ENCODE assay signal across 30 cellular contexts in the genomic region with DNA sequence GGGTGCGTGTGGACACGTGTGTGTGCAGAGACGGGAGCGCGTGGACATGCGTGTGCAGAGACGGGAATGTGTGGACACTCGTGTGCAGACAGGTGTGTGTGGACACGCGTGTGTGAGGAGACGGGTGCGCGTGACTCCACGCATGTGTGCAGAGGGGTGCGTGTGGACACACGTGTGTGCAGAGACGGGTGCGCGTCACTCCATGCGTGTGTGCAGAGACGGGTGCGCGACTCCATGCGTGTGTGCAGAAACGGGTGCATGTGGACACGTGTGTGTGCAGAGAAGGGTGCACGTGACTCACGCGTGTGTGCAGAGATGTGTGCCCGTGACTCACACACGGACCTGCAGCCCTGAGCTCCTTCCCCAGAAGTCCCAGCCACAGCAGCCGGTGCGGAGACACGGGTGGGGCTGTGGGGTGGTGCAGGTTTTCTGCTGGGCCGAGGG. TPM values are rescaled to one million over a fixed set of nuclear protein-coding genes. Genes with fewer than 3 reads are reported as not detected.
A peak's percentile ranks its signal among the peaks of the same experiment; 100 is the strongest.
DNase-seq lines count a peak whose midpoint lies in the region; ATAC-seq and TF ChIP-seq lines count a peak whose summit lies in the region.
"Had no signal": no experiment of that assay in that cellular context is flagged by ENCODE, and none has a peak within 500 bp of the region (broad histone marks: within the 10 kb centered on the region; RNA-seq: fewer than 3 reads in every experiment).

No MANE protein-coding gene starts in this region.

- H3K27ac Mint-ChIP-seq in activated CD4-positive, alpha-beta memory T cell treated with anti-CD3 and anti-CD28 coated beads for 36 hours, result no peak overlapping the region
- H3K27ac Mint-ChIP-seq in activated CD4-positive, alpha-beta memory T cell treated with anti-CD3 and anti-CD28 coated beads, Interleukin-2, amount 10 ng/mL, durations not matched to agents 7 days and 5 days, result no peak overlapping the region
- H3K27ac Mint-ChIP-seq: nephron progenitor cell had no signal

- CTCF ChIA-PET in activated CD4-positive, alpha-beta memory T cell treated with anti-CD3 and anti-CD28 coated beads for 36 hours (lab: Charles Lee), result no interaction called here
- CTCF ChIA-PET in activated CD4-positive, alpha-beta memory T cell treated with anti-CD3 and anti-CD28 coated beads, Interleukin-2, amount 10 ng/mL, durations not matched to agents 7 days and 5 days (lab: Charles Lee), result no interaction called here

- no peaks in the 10 kb centered on the region for H3K4me1 ChIP-seq in osteoblast (ENCODE audit: insufficient read depth, low read length)

- H4K20me1 ChIP-seq in osteoblast (ENCODE audit: insufficient read depth, low read length), result no peaks in the 10 kb centered on the region

- peak; percentile 12 for DNase-seq in activated CD4-positive, alpha-beta memory T cell treated with anti-CD3 and anti-CD28 coated beads for 36 hours
- DNase-seq in activated CD4-positive, alpha-beta memory T cell treated with anti-CD3 and anti-CD28 coated beads, Interleukin-2, amount 10 ng/mL, durations not matched to agents 7 days and 5 days, result no peak
- DNase-seq in osteoblast (ENCODE audit: insufficient read length, low spot score, missing footprints), result peak; percentile 81
- DNase-seq: activated naive CD4-positive, alpha-beta T cell; activated T-cell treated with anti-CD3 and anti-CD28 coated beads, Interleukin-2, amount 50 U/mL, for 4 hours; amygdala; DND-41; KBM-7; mammary epithelial cell; NCI-H1105; NCI-H187 treated with DMSO at 0.1 percent for 48 hours; nephron progenitor cell; retina; SHP77; small intestine; stimulated activated CD8-positive, alpha-beta memory T cell treated with anti-CD3 and anti-CD28 coated beads, Interleukin-4, amount 100 ng/mL, for 48 hours; stimulated activated naive CD8-positive, alpha-beta T cell treated with anti-CD3 and anti-CD28 coated beads, Interleukin-15, amount 100 ng/mL, for 72 hours had no signal

- no peak overlapping the region for H3K4me3 Mint-ChIP-seq in activated CD4-positive, alpha-beta memory T cell treated with anti-CD3 and anti-CD28 coated beads for 36 hours
- H3K4me3 Mint-ChIP-seq in activated CD4-positive, alpha-beta memory T cell treated with anti-CD3 and anti-CD28 coated beads, Interleukin-2, amount 10 ng/mL, durations not matched to agents 7 days and 5 days, result no peak overlapping the region
- H3K4me3 Mint-ChIP-seq: activated T-cell treated with anti-CD3 and anti-CD28 coated beads, Interleukin-2, amount 50 U/mL, for 4 hours; nephron progenitor cell; stimulated activated naive CD8-positive, alpha-beta T cell treated with anti-CD3 and anti-CD28 coated beads, Interleukin-15, amount 100 ng/mL, for 72 hours had no signal

- ATAC-seq in GM19455 (IDR thresholded peaks at IDR 0.05; ENCODE audit: unreplicated experiment), result no peak
- ATAC-seq: activated T-cell treated with anti-CD3 and anti-CD28 coated beads, Interleukin-2, amount 50 U/mL, for 4 hours; gastroesophageal sphincter; pancreas; stimulated activated naive CD8-positive, alpha-beta T cell treated with anti-CD3 and anti-CD28 coated beads, Interleukin-15, amount 100 ng/mL, for 72 hours had no signal

- POLR2A ChIA-PET in activated CD4-positive, alpha-beta memory T cell treated with anti-CD3 and anti-CD28 coated beads for 36 hours (lab: Charles Lee), result interaction anchor here (0.9 to 2.6 kb wide), 2 partner anchors 13 to 17 kb away, joined by 3 to 24 read pairs; no protein-coding TSS in a partner anchor
- POLR2A ChIA-PET in activated CD4-positive, alpha-beta memory T cell treated with anti-CD3 and anti-CD28 coated beads, Interleukin-2, amount 10 ng/mL, durations not matched to agents 7 days and 5 days (lab: Charles Lee), result no interaction called here

- H3K27me3 ChIP-seq in osteoblast (ENCODE audit: insufficient read depth, low read length), result peaks cover 24% of the 10 kb centered on the region
- H3K27me3 ChIP-seq: hepatocyte, pancreas had no signal

- H3K9me3 ChIP-seq in osteoblast (ENCODE audit: low read depth, low read length), result no peaks in the 10 kb centered on the region
- H3K9me3 ChIP-seq: gastroesophageal sphincter, HAP-1, pancreas had no signal

- no peaks in the 10 kb centered on the region for H3K9me3 Mint-ChIP-seq in activated CD4-positive, alpha-beta memory T cell treated with anti-CD3 and anti-CD28 coated beads for 36 hours
- no peaks in the 10 kb centered on the region for H3K9me3 Mint-ChIP-seq in activated CD4-positive, alpha-beta memory T cell treated with anti-CD3 and anti-CD28 coated beads, Interleukin-2, amount 10 ng/mL, durations not matched to agents 7 days and 5 days
- H3K9me3 Mint-ChIP-seq: activated T-cell treated with anti-CD3 and anti-CD28 coated beads, Interleukin-2, amount 50 U/mL, for 4 hours; nephron progenitor cell; stimulated activated naive CD8-positive, alpha-beta T cell treated with anti-CD3 and anti-CD28 coated beads, Interleukin-15, amount 100 ng/mL, for 72 hours had no signal

- intact Hi-C loops in activated CD4-positive, alpha-beta memory T cell treated with anti-CD3 and anti-CD28 coated beads for 36 hours (cut with micrococcal nuclease), result loop anchor here (2.0 kb wide), 1 partner anchor 47 kb away; a partner anchor contains a TSS

- no peaks in the 10 kb centered on the region for H3K36me3 ChIP-seq in osteoblast (ENCODE audit: insufficient read depth, low read length)
- H3K36me3 ChIP-seq: HAP-1, pancreas had no signal

- no peaks in the 10 kb centered on the region for H3K27me3 Mint-ChIP-seq in activated CD4-positive, alpha-beta memory T cell treated with anti-CD3 and anti-CD28 coated beads for 36 hours
- peaks cover 4% of the 10 kb centered on the region for H3K27me3 Mint-ChIP-seq in activated CD4-positive, alpha-beta memory T cell treated with anti-CD3 and anti-CD28 coated beads, Interleukin-2, amount 10 ng/mL, durations not matched to agents 7 days and 5 days
- H3K27me3 Mint-ChIP-seq: stimulated activated naive CD8-positive, alpha-beta T cell treated with anti-CD3 and anti-CD28 coated beads, Interleukin-15, amount 100 ng/mL, for 72 hours had no signal

- peaks cover 30% of the 10 kb centered on the region for H3K4me1 Mint-ChIP-seq in activated CD4-positive, alpha-beta memory T cell treated with anti-CD3 and anti-CD28 coated beads for 36 hours (ENCODE audit: low read depth)
- H3K4me1 Mint-ChIP-seq in activated CD4-positive, alpha-beta memory T cell treated with anti-CD3 and anti-CD28 coated beads, Interleukin-2, amount 10 ng/mL, durations not matched to agents 7 days and 5 days, result peaks cover 31% of the 10 kb centered on the region

- no peak for TF ChIP-seq CTCF in osteoblast (IDR thresholded peaks at IDR 0.05; ENCODE audit: extremely low read depth, low read depth, low read length)

- H3K36me3 Mint-ChIP-seq in activated CD4-positive, alpha-beta memory T cell treated with anti-CD3 and anti-CD28 coated beads for 36 hours, result peaks cover 41% of the 10 kb centered on the region
- H3K36me3 Mint-ChIP-seq in activated CD4-positive, alpha-beta memory T cell treated with anti-CD3 and anti-CD28 coated beads, Interleukin-2, amount 10 ng/mL, durations not matched to agents 7 days and 5 days (ENCODE audit: low read depth), result peaks cover 2% of the 10 kb centered on the region

- H3K4me3 ChIP-seq in osteoblast (ENCODE audit: insufficient read depth, low read length), result no peak overlapping the region
- H3K4me3 ChIP-seq: gastroesophageal sphincter, HAP-1, hepatocyte, pancreas had no signal

- no peaks in the 10 kb centered on the region for H3K79me2 ChIP-seq in osteoblast (ENCODE audit: insufficient read depth, low read length)
- H3K79me2 ChIP-seq: hepatocyte had no signal

- H3K4me2 ChIP-seq in osteoblast (ENCODE audit: insufficient read depth, low read length), result no peak overlapping the region
- H3K4me2 ChIP-seq: hepatocyte had no signal

- no peak overlapping the region for H3K27ac ChIP-seq in osteoblast (ENCODE audit: low read depth, low read length)
- H3K27ac ChIP-seq: gastroesophageal sphincter, hepatocyte, pancreas had no signal

- no peak overlapping the region for H2AFZ ChIP-seq in osteoblast (ENCODE audit: low read length)
- H2AFZ ChIP-seq: hepatocyte had no signal

RNA-seq across cellular contexts. Expression of a gene that starts 2.2 kb away (rescaled TPM):
- 100 to 1,000 TPM; 570 to 574 TPM for total RNA-seq in activated CD4-positive, alpha-beta memory T cell treated with anti-CD3 and anti-CD28 coated beads for 36 hours
- total RNA-seq in activated CD4-positive, alpha-beta memory T cell treated with anti-CD3 and anti-CD28 coated beads, Interleukin-2, amount 10 ng/mL, durations not matched to agents 7 days and 5 days, result 100 to 1,000 TPM; 138 to 140 TPM
- not detected in 2 replicates for total RNA-seq in osteoblast
- total RNA-seq: A172, endothelial cell of umbilical vein, HT-29, mammary epithelial cell had no signal

RNA-seq across cellular contexts. Expression of a gene that starts 13.9 kb away (rescaled TPM):
- 10 to 100 TPM; 12.2 to 12.7 TPM for total RNA-seq in activated CD4-positive, alpha-beta memory T cell treated with anti-CD3 and anti-CD28 coated beads for 36 hours
- 10 to 100 TPM; 18.3 to 18.5 TPM for total RNA-seq in activated CD4-positive, alpha-beta memory T cell treated with anti-CD3 and anti-CD28 coated beads, Interleukin-2, amount 10 ng/mL, durations not matched to agents 7 days and 5 days
- 5.8 and 11.5 TPM in 2 replicates for total RNA-seq in osteoblast

RNA-seq across cellular contexts. Expression of a gene that starts 39.4 kb away (rescaled TPM):
- total RNA-seq in activated CD4-positive, alpha-beta memory T cell treated with anti-CD3 and anti-CD28 coated beads for 36 hours, result not detected
- not detected for total RNA-seq in activated CD4-positive, alpha-beta memory T cell treated with anti-CD3 and anti-CD28 coated beads, Interleukin-2, amount 10 ng/mL, durations not matched to agents 7 days and 5 days
- under 0.01 and 0.29 TPM in 2 replicates for total RNA-seq in osteoblast
- total RNA-seq: A172; activated CD8-positive, alpha-beta memory T cell treated with anti-CD3 and anti-CD28 coated beads for 36 hours; endothelial cell of umbilical vein; gastroesophageal sphincter; hepatocyte; left colon; mammary epithelial cell; MCF 10A; mucosa of gallbladder; pancreas had no signal

RNA-seq across cellular contexts. Expression of a gene that starts 46.1 kb away (rescaled TPM):
- total RNA-seq in activated CD4-positive, alpha-beta memory T cell treated with anti-CD3 and anti-CD28 coated beads for 36 hours, result 100 to 1,000 TPM; 110 to 111 TPM
- 100 to 1,000 TPM; 116 TPM for total RNA-seq in activated CD4-positive, alpha-beta memory T cell treated with anti-CD3 and anti-CD28 coated beads, Interleukin-2, amount 10 ng/mL, durations not matched to agents 7 days and 5 days
- 45.4 and 50.3 TPM in 2 replicates for total RNA-seq in osteoblast

RNA-seq across cellular contexts. Expression of a gene that starts 51.9 kb away (rescaled TPM):
- total RNA-seq in activated CD4-positive, alpha-beta memory T cell treated with anti-CD3 and anti-CD28 coated beads for 36 hours, result not detected
- not detected for total RNA-seq in activated CD4-positive, alpha-beta memory T cell treated with anti-CD3 and anti-CD28 coated beads, Interleukin-2, amount 10 ng/mL, durations not matched to agents 7 days and 5 days
- total RNA-seq in osteoblast, result not detected in 2 replicates
- total RNA-seq: A172; activated CD8-positive, alpha-beta memory T cell treated with anti-CD3 and anti-CD28 coated beads for 36 hours; activated T-cell treated with anti-CD3 and anti-CD28 coated beads, Interleukin-2, amount 50 U/mL, for 4 hours; endothelial cell of umbilical vein; fibroblast of lung; gastroesophageal sphincter; HT-29; left colon; mammary epithelial cell; MCF 10A; mucosa of gallbladder had no signal

Comparison
In these comparisons a context has a peak if more than half of its experiments do, and no peak if none do; other contexts are left out.
1. RNA of a gene that starts 2.2 kb away (total RNA-seq): 570 to 574 TPM in activated CD4-positive, alpha-beta memory T cell treated with anti-CD3 and anti-CD28 coated beads for 36 hours and 138 to 140 TPM in activated CD4-positive, alpha-beta memory T cell treated with anti-CD3 and anti-CD28 coated beads, Interleukin-2, amount 10 ng/mL, durations not matched to agents 7 days and 5 days; not detected in osteoblast; every median in the first group is over 100 times any median in the second.